34 cellular contexts compared by ENCODE assay signal in the genomic region with DNA sequence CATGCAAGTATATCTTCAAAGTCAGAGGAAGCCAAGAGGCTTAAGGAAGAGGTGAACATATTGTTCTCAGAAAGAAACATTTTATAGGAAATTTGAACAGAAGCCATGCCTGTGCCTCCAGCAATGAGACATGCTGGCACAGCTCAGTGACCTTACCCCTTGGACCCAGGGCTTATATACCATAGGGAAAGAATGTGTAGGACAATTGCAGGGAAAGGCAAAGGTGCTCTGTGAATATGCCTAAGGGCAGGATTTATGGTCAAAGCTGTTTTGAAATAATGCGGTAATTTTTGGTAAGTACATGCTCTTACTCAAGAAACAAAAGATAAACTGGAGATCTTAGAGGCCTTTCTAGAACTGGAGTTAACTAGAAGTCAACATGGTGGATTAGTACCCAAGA.
"Had no signal": no experiment of that assay in that cellular context is flagged by ENCODE, and none has a peak within 500 bp of the region (broad histone marks: within the 10 kb centered on the region; RNA-seq: fewer than 3 reads in every experiment).

No MANE protein-coding gene starts in this region.

- H3K4me1 ChIP-seq: esophagus muscularis mucosa, heart right ventricle, left ventricle myocardium inferior, lower lobe of right lung, neural progenitor cell, parathyroid adenoma, right lobe of liver, suprapubic skin, transverse colon, upper lobe of right lung, uterus had no signal

- H3K4me3 ChIP-seq: esophagus muscularis mucosa, heart right ventricle, left ventricle myocardium inferior, lower lobe of right lung, mucosa of descending colon, neural progenitor cell, right lobe of liver, smooth muscle cell, suprapubic skin, transverse colon, upper lobe of right lung, uterus had no signal

- H3K27me3 ChIP-seq: esophagus muscularis mucosa, heart right ventricle, neural progenitor cell, right lobe of liver, suprapubic skin, transverse colon, upper lobe of right lung, uterus had no signal

- H3K9me3 ChIP-seq: esophagus muscularis mucosa, heart right ventricle, left ventricle myocardium inferior, lower lobe of right lung, mucosa of descending colon, right lobe of liver, suprapubic skin, transverse colon, upper lobe of right lung, uterus had no signal

- H2AFZ ChIP-seq: neural progenitor cell, parathyroid adenoma had no signal

- H3K4me3 Mint-ChIP-seq: effector memory CD8-positive, alpha-beta T cell; immature natural killer cell; memory B cell; mesothelial cell of epicardium; naive B cell; nephron; neural progenitor cell; stimulated activated naive CD8-positive, alpha-beta T cell treated with anti-CD3 and anti-CD28 coated beads, Interleukin-15, amount 100 ng/mL, for 72 hours had no signal

- ATAC-seq: effector memory CD8-positive, alpha-beta T cell; heart right ventricle; left colon; lower lobe of right lung; mucosa of descending colon; right lobe of liver; stimulated activated naive CD8-positive, alpha-beta T cell treated with anti-CD3 and anti-CD28 coated beads, Interleukin-15, amount 100 ng/mL, for 72 hours; upper lobe of right lung had no signal

- H3K27me3 Mint-ChIP-seq: effector memory CD8-positive, alpha-beta T cell; memory B cell; naive B cell; progenitor cell of endocrine pancreas; stimulated activated naive CD8-positive, alpha-beta T cell treated with anti-CD3 and anti-CD28 coated beads, Interleukin-15, amount 100 ng/mL, for 72 hours had no signal

- DNase-seq: cortex of kidney; effector memory CD8-positive, alpha-beta T cell; foreskin melanocyte; glutamatergic neuron; heart right ventricle; hypothalamus; immature natural killer cell; islet precursor cell; kidney glomerular epithelial cell; left colon; left ventricle myocardium inferior; lower lobe of right lung; mucosa of descending colon; naive B cell; right lobe of liver; stimulated activated CD4-positive, alpha-beta T cell treated with anti-CD3 and anti-CD28 coated beads, Interleukin-12 subunit alpha, Interleukin-12 subunit beta, amount 100 ng/mL, for 4 hours; stimulated activated CD4-positive, alpha-beta T cell treated with anti-CD3 and anti-CD28 coated beads, Interleukin-1b, Interleukin-23, amount 100 ng/mL, for 48 hours; stimulated activated CD4-positive, alpha-beta T cell treated with anti-CD3 and anti-CD28 coated beads, Interleukin-4, amount 100 ng/mL, for 1 hour; stimulated activated CD8-positive, alpha-beta memory T cell treated with anti-CD3 and anti-CD28 coated beads, Interleukin-4, amount 100 ng/mL, for 48 hours; stimulated activated naive CD4-positive, alpha-beta T cell; stimulated activated naive CD8-positive, alpha-beta T cell treated with anti-CD3 and anti-CD28 coated beads, Interleukin-15, amount 100 ng/mL, for 72 hours; transverse colon; upper lobe of right lung; uterus had no signal

- H3K9ac ChIP-seq: neural progenitor cell, parathyroid adenoma had no signal

- H3K27ac ChIP-seq: epithelial cell of prostate, esophagus muscularis mucosa, heart right ventricle, left ventricle myocardium inferior, lower lobe of right lung, neural progenitor cell, parathyroid adenoma, right lobe of liver, suprapubic skin, transverse colon, upper lobe of right lung, uterus had no signal

- H3K27ac Mint-ChIP-seq: effector memory CD8-positive, alpha-beta T cell; immature natural killer cell; memory B cell; mesothelial cell of epicardium; nephron; neural progenitor cell; progenitor cell of endocrine pancreas; stimulated activated naive CD8-positive, alpha-beta T cell treated with anti-CD3 and anti-CD28 coated beads, Interleukin-15, amount 100 ng/mL, for 72 hours had no signal

- H3K36me3 ChIP-seq: esophagus muscularis mucosa, heart right ventricle, left ventricle myocardium inferior, lower lobe of right lung, neural progenitor cell, right lobe of liver, suprapubic skin, transverse colon, upper lobe of right lung, uterus had no signal

- H3K79me2 ChIP-seq: parathyroid adenoma had no signal

- H3K4me2 ChIP-seq: neural progenitor cell, smooth muscle cell had no signal

- H3K4me1 Mint-ChIP-seq: immature natural killer cell; memory B cell; naive B cell; nephron; stimulated activated naive CD8-positive, alpha-beta T cell treated with anti-CD3 and anti-CD28 coated beads, Interleukin-15, amount 100 ng/mL, for 72 hours had no signal

- H3K36me3 Mint-ChIP-seq: immature natural killer cell, memory B cell, mesothelial cell of epicardium, naive B cell, neural progenitor cell had no signal

- H3K9me3 Mint-ChIP-seq: mesothelial cell of epicardium, nephron, neural progenitor cell had no signal
